Comparison of ENCODE assay signal across 1 cellular context in genomic region chr13:45932611-45933182, GRCh38.
TF ChIP-seq lines count a peak whose summit lies in the region.

No MANE protein-coding gene starts in this region.

TF ChIP-seq in H1, 55 proteins besides CTCF, POLR2A, EP300 and RAD21 (continued from another document):
- TF ChIP-seq ATF2 (IDR thresholded peaks at IDR 0.05; ENCODE audit: low read length) (no peak), JUN (IDR thresholded peaks at IDR 0.05; ENCODE audit: low read depth, low read length) (no peak), RNF2 (IDR thresholded peaks at IDR 0.05; ENCODE audit: borderline replicate concordance, low read depth, low read length, missing control alignments, poor library complexity, severe bottlenecking) (no peak), TAF1 (IDR thresholded peaks at IDR 0.05; ENCODE audit: low read depth, low read length) (no peak), POLR2AphosphoS5 (IDR thresholded peaks at IDR 0.05; ENCODE audit: low read depth, low read length) (no peak), TAF7 (optimal IDR thresholded peaks at IDR 0.05; ENCODE audit: borderline replicate concordance, low read depth, low read length) (no peak), BRCA1 (IDR thresholded peaks at IDR 0.05; ENCODE audit: low read depth, low read length) (no peak), BACH1 (IDR thresholded peaks at IDR 0.05; ENCODE audit: low read length) (no peak), E2F6 (IDR thresholded peaks at IDR 0.05) (no peak), EGR1 (IDR thresholded peaks at IDR 0.05; ENCODE audit: borderline replicate concordance, low read depth, low read length) (no peak), TCF12 (IDR thresholded peaks at IDR 0.05; ENCODE audit: low read depth, low read length) (no peak)
TF ChIP-seq in H1: peak in this region for 0.
